ENCODE assay signal across 23 cellular contexts in genomic region chr4:142671516-142671915, GRCh38.
A peak's percentile ranks its signal among the peaks of the same experiment; 100 is the strongest.
DNase-seq lines count a peak whose midpoint lies in the region; ATAC-seq and TF ChIP-seq lines count a peak whose summit lies in the region.
"Had no signal": no experiment of that assay in that cellular context is flagged by ENCODE, and none has a peak within 500 bp of the region (broad histone marks: within the 10 kb centered on the region; RNA-seq: fewer than 3 reads in every experiment).

No MANE protein-coding gene starts in this region.

- no peaks in the 10 kb centered on the region for H3K4me1 ChIP-seq in SK-N-SH (ENCODE audit: control insufficient read depth in 1 of 2, insufficient read depth in 2 of 2, low read depth in 1 of 2, low read length in 1 of 2)
- no peaks in the 10 kb centered on the region for H3K4me1 ChIP-seq in OCI-LY7 (ENCODE audit: insufficient read depth, low read length, poor library complexity, severe bottlenecking)
- no peaks in the 10 kb centered on the region for H3K4me1 ChIP-seq in prostate gland (replicated peaks)
- H3K4me1 ChIP-seq: ascending aorta, pancreas, transverse colon had no signal

- H3K4me2 ChIP-seq in SK-N-SH (no peak overlapping the region), OCI-LY7 (ENCODE audit: low read length) (no peak overlapping the region)

- CTCF ChIA-PET in SK-N-SH (lab: Yijun Ruan, JAX), result no interaction called here
- CTCF ChIA-PET in OCI-LY7 (lab: Charles Lee; ENCODE audit: unreplicated experiment), result no interaction called here

- ATAC-seq in SK-N-SH treated with all-trans-retinoic acid at 6 μM for 48 hours, result no peak
- no peak for ATAC-seq in natural killer cell treated with Interleukin-12 subunit alpha and Interleukin-12 subunit beta and Interleukin-15 and Interleukin-18, amount 100 ng/mL, for 72 hours
- ATAC-seq in HG02981 (IDR thresholded peaks at IDR 0.05; ENCODE audit: unreplicated experiment), result no peak
- ATAC-seq: pancreas; sciatic nerve; stimulated activated naive CD8-positive, alpha-beta T cell treated with anti-CD3 and anti-CD28 coated beads, Interleukin-15, Interleukin-2, amounts not matched to agents 100 U/mL and 50 U/mL, for 24 hours had no signal

- TF ChIP-seq CTCF in SK-N-SH (IDR thresholded peaks at IDR 0.05) (peak; percentile 33), OCI-LY7 (conservative IDR thresholded peaks at IDR 0.05; ENCODE audit: low read length) (peak; percentile 37), fibroblast of mammary gland (conservative IDR thresholded peaks at IDR 0.05; ENCODE audit: control insufficient read depth, insufficient read depth, low read depth, low read length) (peak; percentile 25), prostate gland (IDR thresholded peaks at IDR 0.05) (no peak)

- no peak overlapping the region for H3K4me3 ChIP-seq in SK-N-SH (ENCODE audit: low read depth in 2 of 2, low read length in 1 of 2)
- no peak overlapping the region for H3K4me3 ChIP-seq in OCI-LY7 (ENCODE audit: low read depth, low read length, poor library complexity, severe bottlenecking)
- H3K4me3 ChIP-seq in fibroblast of mammary gland (ENCODE audit: control insufficient read depth, low read depth, low read length), result no peak overlapping the region
- no peak overlapping the region for H3K4me3 ChIP-seq in prostate gland
- H3K4me3 ChIP-seq: ascending aorta, GM23248, pancreas, transverse colon had no signal

- H2AFZ ChIP-seq in SK-N-SH (ENCODE audit: low read depth) (no peak overlapping the region), OCI-LY7 (ENCODE audit: low read length) (no peak overlapping the region)
- H2AFZ ChIP-seq: GM23248 had no signal

- no peak for TF ChIP-seq RAD21 in SK-N-SH (IDR thresholded peaks at IDR 0.05; ENCODE audit: low read length)

- DNase-seq in SK-N-SH, result no peak
- DNase-seq in OCI-LY7 (ENCODE audit: low spot score), result no peak
- DNase-seq in fibroblast of mammary gland (ENCODE audit: low read depth), result no peak
- no peak for DNase-seq in natural killer cell treated with Interleukin-12 subunit alpha and Interleukin-12 subunit beta and Interleukin-15 and Interleukin-18, amount 100 ng/mL, for 72 hours (ENCODE audit: low spot score)
- no peak for DNase-seq in activated effector memory CD4-positive, alpha-beta T cell treated with anti-CD3 and anti-CD28 coated beads, Interleukin-2, amount 50 U/mL, for 16 hours
- DNase-seq in prostate gland (ENCODE audit: low spot score), result no peak
- DNase-seq: activated CD4-positive, alpha-beta T cell treated with anti-CD3 and anti-CD28 coated beads, Interleukin-2, amount 50 U/mL, for 4 hours; activated naive CD4-positive, alpha-beta T cell treated with anti-CD3 and anti-CD28 coated beads, Interleukin-2, amount 10 ng/mL, durations not matched to agents 7 days and 5 days; CD4-positive, alpha-beta memory T cell; DMS79; GM23248; hippocampal formation; mammary epithelial cell; NCI-H1694 treated with DMSO at 0.1 percent for 48 hours; pancreas; stimulated activated CD4-positive, alpha-beta T cell treated with anti-CD3 and anti-CD28 coated beads, Interleukin-1b, Interleukin-23, amount 100 ng/mL, for 48 hours; stimulated activated naive CD8-positive, alpha-beta T cell treated with anti-CD3 and anti-CD28 coated beads, Interleukin-15, Interleukin-2, amounts not matched to agents 100 U/mL and 50 U/mL, for 24 hours; T-helper 2 cell; transverse colon had no signal

- WGBS in SK-N-SH (ENCODE audit: low lambda C conversion rate), result 36% methylated on average over 2 of the region's 2 CpGs
- 91% methylated on average over 2 of the region's 2 CpGs for WGBS in prostate gland

- intact Hi-C loops in OCI-LY7 (cut with micrococcal nuclease; ENCODE audit: unreplicated experiment) (no loop called here), prostate gland (cut with DNase I) (no loop called here)

- no peak overlapping the region for H3K9ac ChIP-seq in SK-N-SH
- H3K9ac ChIP-seq: GM23248 had no signal

- no peak overlapping the region for H3K27ac Mint-ChIP-seq in natural killer cell treated with Interleukin-12 subunit alpha and Interleukin-12 subunit beta and Interleukin-15 and Interleukin-18, amount 100 ng/mL, for 72 hours
- H3K27ac Mint-ChIP-seq: activated naive CD4-positive, alpha-beta T cell treated with anti-CD3 and anti-CD28 coated beads, Interleukin-2, amount 10 ng/mL, durations not matched to agents 7 days and 5 days had no signal

- no peak overlapping the region for H3K4me3 Mint-ChIP-seq in natural killer cell treated with Interleukin-12 subunit alpha and Interleukin-12 subunit beta and Interleukin-15 and Interleukin-18, amount 100 ng/mL, for 72 hours
- H3K4me3 Mint-ChIP-seq: activated naive CD4-positive, alpha-beta T cell treated with anti-CD3 and anti-CD28 coated beads, Interleukin-2, amount 10 ng/mL, durations not matched to agents 7 days and 5 days; CD4-positive, alpha-beta memory T cell had no signal

- BruUV-seq in OCI-LY7 (replicated peaks; lab: Mats Ljungman, UMichigan), result no TSS peak

- H3K79me2 ChIP-seq in SK-N-SH (ENCODE audit: insufficient read depth) (no peaks in the 10 kb centered on the region), OCI-LY7 (ENCODE audit: insufficient read depth, low read depth, low read length) (no peaks in the 10 kb centered on the region)

- H3K27me3 Mint-ChIP-seq in natural killer cell treated with Interleukin-12 subunit alpha and Interleukin-12 subunit beta and Interleukin-15 and Interleukin-18, amount 100 ng/mL, for 72 hours, result no peaks in the 10 kb centered on the region
- H3K27me3 Mint-ChIP-seq: activated naive CD4-positive, alpha-beta T cell treated with anti-CD3 and anti-CD28 coated beads, Interleukin-2, amount 10 ng/mL, durations not matched to agents 7 days and 5 days; CD4-positive, alpha-beta memory T cell had no signal

- H3K36me3 Mint-ChIP-seq in natural killer cell treated with Interleukin-12 subunit alpha and Interleukin-12 subunit beta and Interleukin-15 and Interleukin-18, amount 100 ng/mL, for 72 hours, result peaks cover 20% of the 10 kb centered on the region

- peaks cover 26% of the 10 kb centered on the region for H3K9me3 Mint-ChIP-seq in natural killer cell treated with Interleukin-12 subunit alpha and Interleukin-12 subunit beta and Interleukin-15 and Interleukin-18, amount 100 ng/mL, for 72 hours

- POLR2A ChIA-PET in SK-N-SH (lab: Yijun Ruan, JAX), result no interaction called here
- POLR2A ChIA-PET in OCI-LY7 (lab: Charles Lee), result no interaction called here

- TF ChIP-seq EP300 in SK-N-SH (IDR thresholded peaks at IDR 0.05; ENCODE audit: borderline replicate concordance in 1 of 2, low read depth in 1 of 2, low read length in 1 of 2), result no peak

- H4K20me1 ChIP-seq in SK-N-SH (ENCODE audit: insufficient read depth) (no peaks in the 10 kb centered on the region), OCI-LY7 (ENCODE audit: insufficient read depth, low read length) (no peaks in the 10 kb centered on the region)

- H3K27ac ChIP-seq in SK-N-SH (ENCODE audit: low read depth in 2 of 2, low read length in 1 of 2), result no peak overlapping the region
- H3K27ac ChIP-seq in OCI-LY7 (ENCODE audit: low read depth, low read length, poor library complexity, severe bottlenecking), result no peak overlapping the region
- no peak overlapping the region for H3K27ac ChIP-seq in prostate gland
- H3K27ac ChIP-seq: ascending aorta, GM23248, pancreas, transverse colon had no signal

- H3K27me3 ChIP-seq in SK-N-SH (ENCODE audit: insufficient read depth) (no peaks in the 10 kb centered on the region), prostate gland (replicated peaks; ENCODE audit: insufficient read depth) (no peaks in the 10 kb centered on the region)
- H3K27me3 ChIP-seq: ascending aorta, pancreas, transverse colon had no signal

- no peaks in the 10 kb centered on the region for H3K9me2 ChIP-seq in SK-N-SH
- no peaks in the 10 kb centered on the region for H3K9me2 ChIP-seq in OCI-LY7 (ENCODE audit: insufficient read depth, low read length)

- H3K36me3 ChIP-seq in SK-N-SH (replicated peaks in 1 of 2; ENCODE audit: control insufficient read depth in 1 of 2, insufficient read depth in 2 of 2, low read length in 1 of 2) (no peaks in the 10 kb centered on the region), OCI-LY7 (ENCODE audit: insufficient read depth, low read length) (no peaks in the 10 kb centered on the region), prostate gland (no peaks in the 10 kb centered on the region)
- H3K36me3 ChIP-seq: ascending aorta, pancreas, transverse colon had no signal

- no peak for TF ChIP-seq POLR2A in prostate gland (IDR thresholded peaks at IDR 0.05)

- no peaks in the 10 kb centered on the region for H3F3A ChIP-seq in SK-N-SH (replicated peaks; ENCODE audit: insufficient read depth)

- H3K9me3 ChIP-seq in SK-N-SH (peaks cover 5% of the 10 kb centered on the region; the same call in 1 of the 2 replicates), OCI-LY7 (ENCODE audit: low read length) (no peaks in the 10 kb centered on the region), prostate gland (no peaks in the 10 kb centered on the region)
- H3K9me3 ChIP-seq: pancreas had no signal

- H3K4me1 Mint-ChIP-seq in natural killer cell treated with Interleukin-12 subunit alpha and Interleukin-12 subunit beta and Interleukin-15 and Interleukin-18, amount 100 ng/mL, for 72 hours (ENCODE audit: low read depth in 2 of 2), result no peaks in the 10 kb centered on the region
- H3K4me1 Mint-ChIP-seq: activated naive CD4-positive, alpha-beta T cell treated with anti-CD3 and anti-CD28 coated beads, Interleukin-2, amount 10 ng/mL, durations not matched to agents 7 days and 5 days had no signal

TF ChIP-seq in SK-N-SH, 30 proteins besides CTCF, POLR2A, EP300 and RAD21 (continues in another document):
- no peak for TF ChIP-seq YY1 (IDR thresholded peaks at IDR 0.05; ENCODE audit: low read depth)
- TF ChIP-seq TAF1 (IDR thresholded peaks at IDR 0.05; ENCODE audit: borderline replicate concordance, low read depth, low read length), result no peak
- TF ChIP-seq ELF1 (IDR thresholded peaks at IDR 0.05), result no peak

TF ChIP-seq in SK-N-SH treated with all-trans-retinoic acid at 6 μM for 48 hours, 23 proteins besides CTCF, POLR2A, EP300 and RAD21 (continues in another document):
- TF ChIP-seq PPARA (CRISPR knock-in tag; IDR thresholded peaks at IDR 0.05; ENCODE audit: borderline replicate concordance) (no peak), ESRRG (CRISPR knock-in tag; IDR thresholded peaks at IDR 0.05) (no peak), ARNTL (CRISPR knock-in tag; IDR thresholded peaks at IDR 0.05; ENCODE audit: borderline replicate concordance, low read depth) (no peak), ZFP30 (CRISPR knock-in tag; IDR thresholded peaks at IDR 0.05) (no peak)

Comparison
In these comparisons a context has a peak if more than half of its experiments do, and no peak if none do; other contexts are left out.
1. CTCF ChIP-seq: peak in SK-N-SH (single experiment), OCI-LY7 (single experiment) and fibroblast of mammary gland (single experiment); none in prostate gland (0 of 4).